Comparison of ENCODE assay signal across 12 cellular contexts in the genomic region with DNA sequence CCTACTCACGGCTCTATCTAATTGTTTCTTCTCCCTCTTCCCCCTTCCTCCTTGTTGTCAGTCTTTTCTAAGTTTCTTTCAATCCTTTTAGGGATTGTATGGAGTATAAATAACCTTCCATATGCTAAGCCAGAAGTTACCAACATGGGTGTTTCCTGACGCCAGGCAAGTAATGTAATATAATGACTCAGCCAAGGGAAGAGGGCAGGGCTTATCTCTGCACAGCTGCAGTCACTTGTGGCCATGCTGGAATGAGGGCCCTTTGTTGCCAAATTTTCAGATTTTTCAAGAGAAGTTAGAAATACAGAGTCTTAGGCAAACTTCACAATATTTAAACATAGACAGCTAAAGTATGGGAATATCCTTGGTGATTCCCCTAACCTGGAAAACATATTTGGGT.
DNase-seq lines count a peak whose midpoint lies in the region; ATAC-seq and TF ChIP-seq lines count a peak whose summit lies in the region.
"Had no signal": no experiment of that assay in that cellular context is flagged by ENCODE, and none has a peak within 500 bp of the region (broad histone marks: within the 10 kb centered on the region; RNA-seq: fewer than 3 reads in every experiment).

No MANE protein-coding gene starts in this region.

- CTCF ChIA-PET in activated CD4-positive, alpha-beta memory T cell treated with anti-CD3 and anti-CD28 coated beads, Interleukin-2, amount 10 ng/mL, durations not matched to agents 7 days and 5 days (lab: Charles Lee): no interaction called here
- CTCF ChIA-PET in activated CD4-positive, alpha-beta memory T cell treated with anti-CD3 and anti-CD28 coated beads for 36 hours (lab: Charles Lee): no interaction called here

- ATAC-seq in HG02981 (IDR thresholded peaks at IDR 0.05; ENCODE audit: unreplicated experiment) (no peak), GM18517 (IDR thresholded peaks at IDR 0.05; ENCODE audit: unreplicated experiment) (no peak), HG02884 (IDR thresholded peaks at IDR 0.05; ENCODE audit: unreplicated experiment) (no peak)

- H3K27me3 Mint-ChIP-seq in activated CD4-positive, alpha-beta memory T cell treated with anti-CD3 and anti-CD28 coated beads, Interleukin-2, amount 10 ng/mL, durations not matched to agents 7 days and 5 days: no peaks in the 10 kb centered on the region
- H3K27me3 Mint-ChIP-seq in activated CD4-positive, alpha-beta memory T cell treated with anti-CD3 and anti-CD28 coated beads for 36 hours: no peaks in the 10 kb centered on the region

- TF ChIP-seq CTCF in cardiac fibroblast (IDR thresholded peaks at IDR 0.05; ENCODE audit: low read depth, low read length): no peak

- H3K4me3 Mint-ChIP-seq in activated CD4-positive, alpha-beta memory T cell treated with anti-CD3 and anti-CD28 coated beads, Interleukin-2, amount 10 ng/mL, durations not matched to agents 7 days and 5 days: no peak overlapping the region
- H3K4me3 Mint-ChIP-seq in activated CD4-positive, alpha-beta memory T cell treated with anti-CD3 and anti-CD28 coated beads for 36 hours: no peak overlapping the region

- H3K4me1 Mint-ChIP-seq in activated CD4-positive, alpha-beta memory T cell treated with anti-CD3 and anti-CD28 coated beads, Interleukin-2, amount 10 ng/mL, durations not matched to agents 7 days and 5 days: peaks cover 62% of the 10 kb centered on the region
- H3K4me1 Mint-ChIP-seq in activated CD4-positive, alpha-beta memory T cell treated with anti-CD3 and anti-CD28 coated beads for 36 hours (ENCODE audit: low read depth): peaks cover 48% of the 10 kb centered on the region

- H3K4me3 ChIP-seq in cardiac fibroblast (replicated peaks in 1 of 2; ENCODE audit: low read depth in 2 of 2, low read length in 2 of 2): no peak overlapping the region
- H3K4me3 ChIP-seq: heart left ventricle had no signal

- H3K36me3 Mint-ChIP-seq in activated CD4-positive, alpha-beta memory T cell treated with anti-CD3 and anti-CD28 coated beads, Interleukin-2, amount 10 ng/mL, durations not matched to agents 7 days and 5 days (ENCODE audit: low read depth): no peaks in the 10 kb centered on the region
- H3K36me3 Mint-ChIP-seq in activated CD4-positive, alpha-beta memory T cell treated with anti-CD3 and anti-CD28 coated beads for 36 hours: no peaks in the 10 kb centered on the region

- peak overlapping the region; percentile 63 for H3K27ac Mint-ChIP-seq in activated CD4-positive, alpha-beta memory T cell treated with anti-CD3 and anti-CD28 coated beads, Interleukin-2, amount 10 ng/mL, durations not matched to agents 7 days and 5 days
- no peak overlapping the region for H3K27ac Mint-ChIP-seq in activated CD4-positive, alpha-beta memory T cell treated with anti-CD3 and anti-CD28 coated beads for 36 hours

- intact Hi-C loops in activated CD4-positive, alpha-beta memory T cell treated with anti-CD3 and anti-CD28 coated beads for 36 hours (cut with micrococcal nuclease): loop anchor here (1.0 to 10.0 kb wide), 3 partner anchors 11 to 484 kb away; a partner anchor contains a TSS

- POLR2A ChIA-PET in activated CD4-positive, alpha-beta memory T cell treated with anti-CD3 and anti-CD28 coated beads, Interleukin-2, amount 10 ng/mL, durations not matched to agents 7 days and 5 days (lab: Charles Lee): interaction anchor here (2.3 kb wide), 1 partner anchor 26 kb away, joined by 9 read pairs; no protein-coding TSS in a partner anchor
- POLR2A ChIA-PET in activated CD4-positive, alpha-beta memory T cell treated with anti-CD3 and anti-CD28 coated beads for 36 hours (lab: Charles Lee): interaction anchor here (1.9 kb wide), 1 partner anchor 19 kb away, joined by 4 read pairs; no protein-coding TSS in a partner anchor

- DNase-seq in activated CD4-positive, alpha-beta memory T cell treated with anti-CD3 and anti-CD28 coated beads, Interleukin-2, amount 10 ng/mL, durations not matched to agents 7 days and 5 days: peak; percentile 26
- DNase-seq in activated CD4-positive, alpha-beta memory T cell treated with anti-CD3 and anti-CD28 coated beads for 36 hours: no peak
- peak; percentile 26 for DNase-seq in NCI-H460 (ENCODE audit: extremely low read depth, low read depth)
- peak; percentile 36 to 75 for DNase-seq in cardiac fibroblast (ENCODE audit: low read depth in 2 of 2)
- DNase-seq in renal cortical epithelial cell (ENCODE audit: low read depth): peak; percentile 40
- DNase-seq: C1 segment of cervical spinal cord; heart left ventricle; NCI-H1436; stimulated activated CD4-positive, alpha-beta T cell treated with anti-CD3 and anti-CD28 coated beads, Interleukin-2, amount 100 ng/mL, for 24 hours had no signal

- H3K9me3 Mint-ChIP-seq in activated CD4-positive, alpha-beta memory T cell treated with anti-CD3 and anti-CD28 coated beads, Interleukin-2, amount 10 ng/mL, durations not matched to agents 7 days and 5 days: no peaks in the 10 kb centered on the region
- H3K9me3 Mint-ChIP-seq in activated CD4-positive, alpha-beta memory T cell treated with anti-CD3 and anti-CD28 coated beads for 36 hours: no peaks in the 10 kb centered on the region
